31 cellular contexts compared by ENCODE assay signal in genomic region chr22:44847892-44848291, GRCh38.
"Had no signal": no experiment of that assay in that cellular context is flagged by ENCODE, and none has a peak within 500 bp of the region (broad histone marks: within the 10 kb centered on the region; RNA-seq: fewer than 3 reads in every experiment).

No MANE protein-coding gene starts in this region.

- H3K9me3 ChIP-seq: adrenal gland, body of pancreas had no signal

- H3K4me3 ChIP-seq: adrenal gland, body of pancreas, esophagus squamous epithelium, gastroesophageal sphincter had no signal

- H3K36me3 Mint-ChIP-seq: activated naive CD4-positive, alpha-beta T cell treated with anti-CD3 and anti-CD28 coated beads, Interleukin-2, amount 50 U/mL, for 24 hours had no signal

- H3K4me1 Mint-ChIP-seq: activated B cell treated with CpG ODN at 0.5 μM for 24 hours; activated naive CD4-positive, alpha-beta T cell treated with anti-CD3 and anti-CD28 coated beads, Interleukin-2, amount 50 U/mL, for 24 hours; activated naive CD8-positive, alpha-beta T cell treated with anti-CD3 and anti-CD28 coated beads for 36 hours; activated naive CD8-positive, alpha-beta T cell treated with anti-CD3 and anti-CD28 coated beads, Interleukin-2, amount 50 U/mL, for 24 hours had no signal

- H3K36me3 ChIP-seq: adrenal gland, gastroesophageal sphincter, WERI-Rb-1 had no signal

- H3K27ac ChIP-seq: adrenal gland, body of pancreas, epithelial cell of prostate, esophagus squamous epithelium, gastroesophageal sphincter, WERI-Rb-1 had no signal

- H3K27me3 ChIP-seq: adrenal gland, body of pancreas, esophagus squamous epithelium had no signal

- H3K27me3 Mint-ChIP-seq: activated B cell treated with CpG ODN at 0.5 μM for 24 hours; activated CD8-positive, alpha-beta T cell treated with anti-CD3 and anti-CD28 coated beads for 36 hours; activated naive CD4-positive, alpha-beta T cell treated with anti-CD3 and anti-CD28 coated beads, Interleukin-2, amount 50 U/mL, for 24 hours; activated naive CD8-positive, alpha-beta T cell treated with anti-CD3 and anti-CD28 coated beads for 36 hours; effector memory CD8-positive, alpha-beta T cell had no signal

- H3K4me1 ChIP-seq: adrenal gland, body of pancreas, esophagus squamous epithelium, gastroesophageal sphincter had no signal

- H3K9me3 Mint-ChIP-seq: activated T-helper 1 cell treated with anti-CD3 and anti-CD28 coated beads, Interleukin-12 subunit alpha, Interleukin-12 subunit beta, Interleukin-2, Interleukin-4 antibody, amounts not matched to agents 30 ng/mL and 10 ng/mL and 1 ng/mL, durations not matched to agents 14 hours and 24 hours and 36 hours; activated T-helper 2 cell treated with anti-CD3 and anti-CD28 coated beads, Interferon-gamma antibody, Interleukin-2, Interleukin-4, amounts not matched to agents 10 μg/mL and 5 μg/mL and 100 μg/mL, durations not matched to agents 14 hours and 24 hours and 36 hours; T-helper 2 cell treated with Interferon-gamma antibody and Interleukin-4, amounts not matched to agents 5 μg/mL and 100 μg/mL, for 36 hours had no signal

- H3K27ac Mint-ChIP-seq: activated B cell treated with CpG ODN at 0.5 μM for 24 hours; activated CD8-positive, alpha-beta T cell treated with anti-CD3 and anti-CD28 coated beads for 36 hours; activated naive CD4-positive, alpha-beta T cell treated with anti-CD3 and anti-CD28 coated beads for 36 hours; activated naive CD4-positive, alpha-beta T cell treated with anti-CD3 and anti-CD28 coated beads, Interleukin-2, amount 50 U/mL, for 24 hours; activated naive CD8-positive, alpha-beta T cell treated with anti-CD3 and anti-CD28 coated beads for 36 hours; activated naive CD8-positive, alpha-beta T cell treated with anti-CD3 and anti-CD28 coated beads, Interleukin-2, amount 50 U/mL, for 24 hours; activated T-helper 1 cell treated with anti-CD3 and anti-CD28 coated beads, Interleukin-12 subunit alpha, Interleukin-12 subunit beta, Interleukin-2, Interleukin-4 antibody, amounts not matched to agents 30 ng/mL and 10 ng/mL and 1 ng/mL, durations not matched to agents 14 hours and 24 hours and 36 hours; activated T-helper 2 cell treated with anti-CD3 and anti-CD28 coated beads, Interferon-gamma antibody, Interleukin-2, Interleukin-4, amounts not matched to agents 10 μg/mL and 5 μg/mL and 100 μg/mL, durations not matched to agents 14 hours and 24 hours and 36 hours; effector memory CD8-positive, alpha-beta T cell; T-helper 17 cell; T-helper 2 cell treated with Interferon-gamma antibody and Interleukin-4, amounts not matched to agents 5 μg/mL and 100 μg/mL, for 36 hours had no signal

- ATAC-seq: activated CD4-positive, CD25-positive, alpha-beta regulatory T cell treated with anti-CD3 and anti-CD28 coated beads, Interleukin-2, amount 50 U/mL, for 24 hours; activated CD8-positive, alpha-beta T cell treated with anti-CD3 and anti-CD28 coated beads for 36 hours; activated naive CD8-positive, alpha-beta T cell treated with anti-CD3 and anti-CD28 coated beads, Interleukin-2, amount 50 U/mL, for 24 hours; body of pancreas; effector memory CD8-positive, alpha-beta T cell; gastroesophageal sphincter; T-helper 17 cell had no signal

- H3K4me3 Mint-ChIP-seq: activated B cell treated with CpG ODN at 0.5 μM for 24 hours; activated CD8-positive, alpha-beta T cell treated with anti-CD3 and anti-CD28 coated beads for 36 hours; activated naive CD4-positive, alpha-beta T cell treated with anti-CD3 and anti-CD28 coated beads for 36 hours; activated naive CD4-positive, alpha-beta T cell treated with anti-CD3 and anti-CD28 coated beads, Interleukin-2, amount 50 U/mL, for 24 hours; activated naive CD8-positive, alpha-beta T cell treated with anti-CD3 and anti-CD28 coated beads for 36 hours; activated naive CD8-positive, alpha-beta T cell treated with anti-CD3 and anti-CD28 coated beads, Interleukin-2, amount 50 U/mL, for 24 hours; activated T-helper 1 cell treated with anti-CD3 and anti-CD28 coated beads, Interleukin-12 subunit alpha, Interleukin-12 subunit beta, Interleukin-2, Interleukin-4 antibody, amounts not matched to agents 30 ng/mL and 10 ng/mL and 1 ng/mL, durations not matched to agents 14 hours and 24 hours and 36 hours; effector memory CD8-positive, alpha-beta T cell; T-helper 17 cell; T-helper 2 cell treated with Interferon-gamma antibody and Interleukin-4, amounts not matched to agents 5 μg/mL and 100 μg/mL, for 36 hours had no signal

- DNase-seq: activated B cell treated with CpG ODN at 0.5 μM for 24 hours; activated CD4-positive, alpha-beta T cell treated with anti-CD3 and anti-CD28 coated beads for 48 hours; activated CD4-positive, alpha-beta T cell treated with anti-CD3 and anti-CD28 coated beads, Interleukin-2, amount 50 U/mL, for 1 hour; activated CD4-positive, alpha-beta T cell treated with anti-CD3 and anti-CD28 coated beads, Interleukin-2, amount 50 U/mL, for 48 hours; activated CD8-positive, alpha-beta memory T cell treated with anti-CD3 and anti-CD28 coated beads for 24 hours; activated CD8-positive, alpha-beta T cell treated with anti-CD3 and anti-CD28 coated beads for 36 hours; activated effector memory CD4-positive, alpha-beta T cell treated with anti-CD3 and anti-CD28 coated beads, Interleukin-2, amount 50 U/mL, for 16 hours; activated naive CD4-positive, alpha-beta T cell treated with anti-CD3 and anti-CD28 coated beads for 36 hours; activated naive CD8-positive, alpha-beta T cell treated with anti-CD3 and anti-CD28 coated beads for 36 hours; activated naive CD8-positive, alpha-beta T cell treated with anti-CD3 and anti-CD28 coated beads, Interleukin-2, amount 50 U/mL, for 24 hours; activated T-cell treated with anti-CD3 and anti-CD28 coated beads, Interleukin-2, amount 50 U/mL, for 1 hour; activated T-cell treated with anti-CD3 and anti-CD28 coated beads, Interleukin-2, amount 50 U/mL, for 48 hours; body of pancreas; cortex of kidney; dermis blood vessel endothelial cell; effector CD4-positive, alpha-beta T cell; effector memory CD8-positive, alpha-beta T cell; esophagus squamous epithelium; foreskin melanocyte; T-helper 1 cell; T-helper 17 cell; T1000; WERI-Rb-1 had no signal
